Comparison of ENCODE assay signal across 14 cellular contexts in genomic region chr3:128485283-128486156, GRCh38. TPM values are rescaled to one million over a fixed set of nuclear protein-coding genes. Genes with fewer than 3 reads are reported as not detected.
A peak's percentile ranks its signal among the peaks of the same experiment; 100 is the strongest.
DNase-seq lines count a peak whose midpoint lies in the region; ATAC-seq and TF ChIP-seq lines count a peak whose summit lies in the region.
"Had no signal": no experiment of that assay in that cellular context is flagged by ENCODE, and none has a peak within 500 bp of the region (broad histone marks: within the 10 kb centered on the region; RNA-seq: fewer than 3 reads in every experiment).

No MANE protein-coding gene starts in this region.

- H3K36me3 Mint-ChIP-seq in activated CD4-positive, alpha-beta T cell treated with anti-CD3 and anti-CD28 coated beads, Interleukin-2, amount 10 ng/mL, durations not matched to agents 24 days and 14 days (ENCODE audit: low read depth) = no peaks in the 10 kb centered on the region

- H3K9me3 ChIP-seq in lower lobe of right lung (no peaks in the 10 kb centered on the region), tibial artery (no peaks in the 10 kb centered on the region)
- H3K9me3 ChIP-seq: A549 had no signal

- TF ChIP-seq CTCF in lower lobe of right lung (IDR thresholded peaks at IDR 0.05) (no peak), tibial artery (IDR thresholded peaks at IDR 0.05) (no peak)

- peaks cover 64% of the 10 kb centered on the region for H3K4me1 ChIP-seq in lower lobe of right lung
- peaks cover 0 to 65% (median 47%) of the 10 kb centered on the region in 4 donors for H3K4me1 ChIP-seq in tibial artery

- H3K27me3 Mint-ChIP-seq in activated CD4-positive, alpha-beta T cell treated with anti-CD3 and anti-CD28 coated beads, Interleukin-2, amount 10 ng/mL, durations not matched to agents 24 days and 14 days = peaks cover 70% of the 10 kb centered on the region

- H3K9me3 Mint-ChIP-seq in activated CD4-positive, alpha-beta T cell treated with anti-CD3 and anti-CD28 coated beads, Interleukin-2, amount 10 ng/mL, durations not matched to agents 24 days and 14 days = no peaks in the 10 kb centered on the region

- no peak for ATAC-seq in lower lobe of right lung
- ATAC-seq in GM18858 (IDR thresholded peaks at IDR 0.05; ENCODE audit: unreplicated experiment) = no peak
- ATAC-seq: A549 had no signal

- H3K27ac ChIP-seq in lower lobe of right lung (peak overlapping the region; percentile 89), tibial artery (no peak overlapping the region)

- no peak overlapping the region for H3K27ac Mint-ChIP-seq in activated CD4-positive, alpha-beta T cell treated with anti-CD3 and anti-CD28 coated beads, Interleukin-2, amount 10 ng/mL, durations not matched to agents 24 days and 14 days

- DNase-seq in activated CD4-positive, alpha-beta T cell treated with anti-CD3 and anti-CD28 coated beads, Interleukin-2, amount 10 ng/mL, durations not matched to agents 24 days and 14 days = no peak
- no peak for DNase-seq in activated CD4-positive, alpha-beta T cell treated with anti-CD3 and anti-CD28 coated beads, Interleukin-2, amount 50 U/mL, for 1 hour
- DNase-seq in astrocyte of the hippocampus (ENCODE audit: low read depth, low spot score) (peak; percentile 10), lower lobe of right lung (peak; percentile 41), tibial artery (no peak), HuH-7 (ENCODE audit: low spot score) (no peak), hippocampal formation (lab: John Stamatoyannopoulos, UW) (no peak)
- DNase-seq: activated CD8-positive, alpha-beta memory T cell treated with anti-CD3 and anti-CD28 coated beads, Interleukin-2, amount 50 U/mL, for 48 hours; central memory CD4-positive, alpha-beta T cell; NCI-H1417 treated with DMSO at 0.1 percent for 48 hours; stimulated activated naive CD4-positive, alpha-beta T cell treated with Interleukin-2 at 50 U/mL for 16 hours had no signal

- H3K4me1 Mint-ChIP-seq in activated CD4-positive, alpha-beta T cell treated with anti-CD3 and anti-CD28 coated beads, Interleukin-2, amount 10 ng/mL, durations not matched to agents 24 days and 14 days = peaks cover 20% of the 10 kb centered on the region

- H3K36me3 ChIP-seq in lower lobe of right lung (peaks cover 4% of the 10 kb centered on the region), tibial artery (no peaks in the 10 kb centered on the region)

- H3K27me3 ChIP-seq in lower lobe of right lung (ENCODE audit: low read depth) (peaks cover 100% of the 10 kb centered on the region), tibial artery (peaks cover 6 to 98% of the 10 kb centered on the region in 2 donors)

- H3K4me3 ChIP-seq in lower lobe of right lung = peak overlapping the region; percentile 65
- peak overlapping the region; percentile 51 to 52 for H3K4me3 ChIP-seq in tibial artery
- H3K4me3 ChIP-seq: A549 had no signal

- intact Hi-C loops in activated CD4-positive, alpha-beta T cell treated with anti-CD3 and anti-CD28 coated beads, Interleukin-2, amount 10 ng/mL, durations not matched to agents 24 days and 14 days (cut with micrococcal nuclease) = loop anchor here (5.0 kb wide), 1 partner anchor 38 kb away; no protein-coding TSS in a partner anchor
- intact Hi-C loops in lower lobe of right lung (cut with DNase I) = no loop called here
- intact Hi-C loops in tibial artery (cut with DNase I; ENCODE audit: low total_unique reads) = loop anchor here (5.0 kb wide), 1 partner anchor 408 kb away; no protein-coding TSS in a partner anchor

- H3K4me3 Mint-ChIP-seq in activated CD4-positive, alpha-beta T cell treated with anti-CD3 and anti-CD28 coated beads, Interleukin-2, amount 10 ng/mL, durations not matched to agents 24 days and 14 days = peak overlapping the region; percentile 19

RNA-seq across cellular contexts. Expression of gene GATA2, which starts 7.5 kb away (rescaled TPM):
- not detected in 2 replicates for total RNA-seq in activated CD4-positive, alpha-beta T cell treated with anti-CD3 and anti-CD28 coated beads, Interleukin-2, amount 10 ng/mL, durations not matched to agents 24 days and 14 days
- 68.3 TPM for total RNA-seq in lower lobe of right lung

RNA-seq across cellular contexts. Expression of gene DNAJB8, which starts 18.8 kb away (rescaled TPM):
- not detected in 2 replicates for total RNA-seq in activated CD4-positive, alpha-beta T cell treated with anti-CD3 and anti-CD28 coated beads, Interleukin-2, amount 10 ng/mL, durations not matched to agents 24 days and 14 days
- total RNA-seq in lower lobe of right lung = not detected
- total RNA-seq: glomerular endothelial cell had no signal

Comparison
In these comparisons a context has a peak if more than half of its experiments do, and no peak if none do; other contexts are left out.
1. DNase-seq: peak in astrocyte of the hippocampus (single experiment) and lower lobe of right lung (single experiment); none in activated CD4-positive, alpha-beta T cell treated with anti-CD3 and anti-CD28 coated beads, Interleukin-2, amount 10 ng/mL, durations not matched to agents 24 days and 14 days (single experiment), activated CD4-positive, alpha-beta T cell treated with anti-CD3 and anti-CD28 coated beads, Interleukin-2, amount 50 U/mL, for 1 hour (single experiment), tibial artery (0 of 2), HuH-7 (single experiment) and hippocampal formation (0 of 2).
2. RNA of gene GATA2, which starts 7.5 kb away (total RNA-seq): 68.3 TPM in lower lobe of right lung (single experiment); not detected in activated CD4-positive, alpha-beta T cell treated with anti-CD3 and anti-CD28 coated beads, Interleukin-2, amount 10 ng/mL, durations not matched to agents 24 days and 14 days; every median in the first group is over 10 times any median in the second.